In genomic region chr22:32080904-32081303, GRCh38 we compare ENCODE assay signal across 9 cellular contexts. TPM values are rescaled to one million over a fixed set of nuclear protein-coding genes. Genes with fewer than 3 reads are reported as not detected.
DNase-seq lines count a peak whose midpoint lies in the region; ATAC-seq and TF ChIP-seq lines count a peak whose summit lies in the region.
"Had no signal": no experiment of that assay in that cellular context is flagged by ENCODE, and none has a peak within 500 bp of the region (broad histone marks: within the 10 kb centered on the region; RNA-seq: fewer than 3 reads in every experiment).

No MANE protein-coding gene starts in this region.

- TF ChIP-seq CTCF in fibroblast of lung (conservative IDR thresholded peaks at IDR 0.05 in 1 of 2, IDR thresholded peaks at IDR 0.05 in 1 of 2; ENCODE audit: low read depth in 1 of 2, low read length in 2 of 2) (peak; percentile 69 to 78), osteoblast (IDR thresholded peaks at IDR 0.05; ENCODE audit: extremely low read depth, low read depth, low read length) (peak; percentile 74)

- H3K9ac ChIP-seq in fibroblast of lung (ENCODE audit: insufficient read depth, low read length) = no peak overlapping the region

- H3K36me3 ChIP-seq in fibroblast of lung (ENCODE audit: control insufficient read depth, insufficient read depth, low read length) = no peaks in the 10 kb centered on the region
- H3K36me3 ChIP-seq in osteoblast (ENCODE audit: insufficient read depth, low read length) = no peaks in the 10 kb centered on the region

- H3K4me2 ChIP-seq in fibroblast of lung (ENCODE audit: extremely low read depth, insufficient read depth, low read length) = no peak overlapping the region
- H3K4me2 ChIP-seq in osteoblast (ENCODE audit: insufficient read depth, low read length) = no peak overlapping the region

- ATAC-seq in activated naive CD8-positive, alpha-beta T cell treated with anti-CD3 and anti-CD28 coated beads, Interleukin-2, amount 10 ng/mL, durations not matched to agents 7 days and 5 days (ENCODE audit: low read depth) = peak; percentile 42
- no peak for ATAC-seq in activated naive CD8-positive, alpha-beta T cell treated with anti-CD3 and anti-CD28 coated beads, Interleukin-2, amount 50 U/mL, for 24 hours
- ATAC-seq in GM18520 (IDR thresholded peaks at IDR 0.05; ENCODE audit: unreplicated experiment) = no peak

- H3K27me3 Mint-ChIP-seq in activated naive CD8-positive, alpha-beta T cell treated with anti-CD3 and anti-CD28 coated beads, Interleukin-2, amount 10 ng/mL, durations not matched to agents 7 days and 5 days = peaks cover 14% of the 10 kb centered on the region
- peaks cover 3% of the 10 kb centered on the region for H3K27me3 Mint-ChIP-seq in activated naive CD8-positive, alpha-beta T cell treated with anti-CD3 and anti-CD28 coated beads, Interleukin-2, amount 50 U/mL, for 24 hours
- H3K27me3 Mint-ChIP-seq in T-helper 1 cell treated with Interleukin-12 subunit alpha and Interleukin-12 subunit beta and Interleukin-4 antibody, amounts not matched to agents 30 μg/mL and 1 μg/mL, for 36 hours (ENCODE audit: low read depth) = peaks cover 21% of the 10 kb centered on the region

- no peak overlapping the region for H3K4me3 ChIP-seq in fibroblast of lung (replicated peaks in 1 of 4; ENCODE audit: control extremely low read depth in 1 of 4, insufficient read depth in 1 of 4, low read depth in 3 of 4, low read length in 4 of 4)
- H3K4me3 ChIP-seq in osteoblast (ENCODE audit: insufficient read depth, low read length) = no peak overlapping the region

- DNase-seq in activated naive CD8-positive, alpha-beta T cell treated with anti-CD3 and anti-CD28 coated beads, Interleukin-2, amount 10 ng/mL, durations not matched to agents 7 days and 5 days = no peak
- no peak for DNase-seq in activated naive CD8-positive, alpha-beta T cell treated with anti-CD3 and anti-CD28 coated beads, Interleukin-2, amount 50 U/mL, for 24 hours
- peak; percentile 46 for DNase-seq in M059J (ENCODE audit: low read depth)
- DNase-seq in fibroblast of lung (ENCODE audit: low read depth in 2 of 2) = peak; percentile 44 to 60
- DNase-seq in osteoblast (ENCODE audit: insufficient read length, low spot score, missing footprints) = peak; percentile 73
- no peak for DNase-seq in cortex of kidney (lab: John Stamatoyannopoulos, UW)

- no peak overlapping the region for H3K27ac ChIP-seq in fibroblast of lung (ENCODE audit: insufficient read depth, low read length)
- no peak overlapping the region for H3K27ac ChIP-seq in osteoblast (ENCODE audit: low read depth, low read length)

- H3K27ac Mint-ChIP-seq in activated naive CD8-positive, alpha-beta T cell treated with anti-CD3 and anti-CD28 coated beads, Interleukin-2, amount 10 ng/mL, durations not matched to agents 7 days and 5 days = no peak overlapping the region
- no peak overlapping the region for H3K27ac Mint-ChIP-seq in activated naive CD8-positive, alpha-beta T cell treated with anti-CD3 and anti-CD28 coated beads, Interleukin-2, amount 50 U/mL, for 24 hours
- H3K27ac Mint-ChIP-seq in T-helper 1 cell treated with Interleukin-12 subunit alpha and Interleukin-12 subunit beta and Interleukin-4 antibody, amounts not matched to agents 30 μg/mL and 1 μg/mL, for 36 hours = peak overlapping the region; percentile 3

- H3K9me3 Mint-ChIP-seq in activated naive CD8-positive, alpha-beta T cell treated with anti-CD3 and anti-CD28 coated beads, Interleukin-2, amount 10 ng/mL, durations not matched to agents 7 days and 5 days = no peaks in the 10 kb centered on the region
- no peaks in the 10 kb centered on the region for H3K9me3 Mint-ChIP-seq in activated naive CD8-positive, alpha-beta T cell treated with anti-CD3 and anti-CD28 coated beads, Interleukin-2, amount 50 U/mL, for 24 hours
- H3K9me3 Mint-ChIP-seq in T-helper 1 cell treated with Interleukin-12 subunit alpha and Interleukin-12 subunit beta and Interleukin-4 antibody, amounts not matched to agents 30 μg/mL and 1 μg/mL, for 36 hours = no peaks in the 10 kb centered on the region

- H3K9me3 ChIP-seq in fibroblast of lung (ENCODE audit: control insufficient read depth, insufficient read depth, low read depth, low read length) (no peaks in the 10 kb centered on the region), osteoblast (ENCODE audit: low read depth, low read length) (no peaks in the 10 kb centered on the region)

- POLR2A ChIA-PET in activated naive CD8-positive, alpha-beta T cell treated with anti-CD3 and anti-CD28 coated beads, Interleukin-2, amount 10 ng/mL, durations not matched to agents 7 days and 5 days (lab: Charles Lee) = no interaction called here

- H3K4me3 Mint-ChIP-seq in activated naive CD8-positive, alpha-beta T cell treated with anti-CD3 and anti-CD28 coated beads, Interleukin-2, amount 10 ng/mL, durations not matched to agents 7 days and 5 days = no peak overlapping the region
- H3K4me3 Mint-ChIP-seq in activated naive CD8-positive, alpha-beta T cell treated with anti-CD3 and anti-CD28 coated beads, Interleukin-2, amount 50 U/mL, for 24 hours = no peak overlapping the region
- no peak overlapping the region for H3K4me3 Mint-ChIP-seq in T-helper 1 cell treated with Interleukin-12 subunit alpha and Interleukin-12 subunit beta and Interleukin-4 antibody, amounts not matched to agents 30 μg/mL and 1 μg/mL, for 36 hours

- H3K27me3 ChIP-seq in fibroblast of lung (ENCODE audit: control insufficient read depth, insufficient read depth, low read length) (no peaks in the 10 kb centered on the region), osteoblast (ENCODE audit: insufficient read depth, low read length) (peaks cover 10% of the 10 kb centered on the region)

- H3K4me1 ChIP-seq in fibroblast of lung (ENCODE audit: control insufficient read depth, extremely low read depth, insufficient read depth, low read length) (no peaks in the 10 kb centered on the region), osteoblast (ENCODE audit: insufficient read depth, low read length) (peaks cover 4% of the 10 kb centered on the region)

- no peak overlapping the region for H2AFZ ChIP-seq in fibroblast of lung (ENCODE audit: low read length)
- H2AFZ ChIP-seq in osteoblast (ENCODE audit: low read length) = no peak overlapping the region

- no peaks in the 10 kb centered on the region for H4K20me1 ChIP-seq in fibroblast of lung (ENCODE audit: control insufficient read depth, extremely low read depth, insufficient read depth, low read length)
- no peaks in the 10 kb centered on the region for H4K20me1 ChIP-seq in osteoblast (ENCODE audit: insufficient read depth, low read length)

- no peaks in the 10 kb centered on the region for H3K79me2 ChIP-seq in fibroblast of lung (ENCODE audit: control insufficient read depth, insufficient read depth, low read length)
- no peaks in the 10 kb centered on the region for H3K79me2 ChIP-seq in osteoblast (ENCODE audit: insufficient read depth, low read length)

- no peaks in the 10 kb centered on the region for H3K36me3 Mint-ChIP-seq in activated naive CD8-positive, alpha-beta T cell treated with anti-CD3 and anti-CD28 coated beads, Interleukin-2, amount 10 ng/mL, durations not matched to agents 7 days and 5 days
- H3K36me3 Mint-ChIP-seq in activated naive CD8-positive, alpha-beta T cell treated with anti-CD3 and anti-CD28 coated beads, Interleukin-2, amount 50 U/mL, for 24 hours (ENCODE audit: low read depth) = no peaks in the 10 kb centered on the region
- H3K36me3 Mint-ChIP-seq in T-helper 1 cell treated with Interleukin-12 subunit alpha and Interleukin-12 subunit beta and Interleukin-4 antibody, amounts not matched to agents 30 μg/mL and 1 μg/mL, for 36 hours (ENCODE audit: low read depth) = no peaks in the 10 kb centered on the region

- peaks cover 8% of the 10 kb centered on the region for H3K4me1 Mint-ChIP-seq in activated naive CD8-positive, alpha-beta T cell treated with anti-CD3 and anti-CD28 coated beads, Interleukin-2, amount 10 ng/mL, durations not matched to agents 7 days and 5 days
- H3K4me1 Mint-ChIP-seq in activated naive CD8-positive, alpha-beta T cell treated with anti-CD3 and anti-CD28 coated beads, Interleukin-2, amount 50 U/mL, for 24 hours = no peaks in the 10 kb centered on the region
- no peaks in the 10 kb centered on the region for H3K4me1 Mint-ChIP-seq in T-helper 1 cell treated with Interleukin-12 subunit alpha and Interleukin-12 subunit beta and Interleukin-4 antibody, amounts not matched to agents 30 μg/mL and 1 μg/mL, for 36 hours (ENCODE audit: low read depth)

RNA-seq across cellular contexts. Expression of gene SLC5A1, which starts 37.8 kb away (rescaled TPM):
- not detected for total RNA-seq in activated naive CD8-positive, alpha-beta T cell treated with anti-CD3 and anti-CD28 coated beads, Interleukin-2, amount 10 ng/mL, durations not matched to agents 7 days and 5 days
- not detected in 2 replicates for total RNA-seq in M059J (2014; rRNA removed; shearing (Covaris generic))
- not detected in 2 replicates for total RNA-seq in fibroblast of lung
- not detected in 2 replicates for polyA plus RNA-seq in fibroblast of lung
- not detected in 2 replicates for polyA plus RNA-seq in fibroblast of lung (2012)
- not detected in 2 replicates for polyA minus RNA-seq in fibroblast of lung (ENCODE audit: low replicate concordance)
- total RNA-seq in osteoblast = not detected in 2 replicates
- total RNA-seq: glomerular endothelial cell had no signal

Comparison
In these comparisons a context has a peak if more than half of its experiments do, and no peak if none do; other contexts are left out.
1. DNase-seq: peak in M059J (single experiment), fibroblast of lung (2 of 2) and osteoblast (single experiment); none in activated naive CD8-positive, alpha-beta T cell treated with anti-CD3 and anti-CD28 coated beads, Interleukin-2, amount 10 ng/mL, durations not matched to agents 7 days and 5 days (single experiment), activated naive CD8-positive, alpha-beta T cell treated with anti-CD3 and anti-CD28 coated beads, Interleukin-2, amount 50 U/mL, for 24 hours (single experiment) and cortex of kidney (single experiment).